ENCODE assay signal across 10 cellular contexts in the genomic region with DNA sequence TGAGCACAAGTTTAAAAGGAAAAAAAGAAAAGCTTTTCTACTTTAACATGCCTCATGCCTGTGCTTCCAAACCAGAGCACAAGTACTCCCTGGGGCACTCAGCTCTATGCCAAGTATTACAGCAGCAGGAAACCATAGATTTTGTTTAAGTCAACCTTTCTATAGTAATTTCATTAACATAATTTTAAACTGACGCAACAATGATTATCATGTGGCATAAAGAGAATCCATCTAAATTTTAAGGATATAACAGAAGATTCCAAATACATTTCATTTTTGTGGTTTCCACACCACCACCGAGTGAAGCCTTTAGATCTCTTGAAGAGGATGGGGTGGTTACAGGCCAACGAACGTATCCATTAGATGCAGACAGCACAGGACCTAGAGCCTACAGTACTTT.
A peak's percentile ranks its signal among the peaks of the same experiment; 100 is the strongest.
DNase-seq lines count a peak whose midpoint lies in the region; ATAC-seq and TF ChIP-seq lines count a peak whose summit lies in the region.
"Had no signal": no experiment of that assay in that cellular context is flagged by ENCODE, and none has a peak within 500 bp of the region (broad histone marks: within the 10 kb centered on the region; RNA-seq: fewer than 3 reads in every experiment).

No MANE protein-coding gene starts in this region.

- no peaks in the 10 kb centered on the region; the same call in 1 of the 2 replicates for H3K36me3 ChIP-seq in GM06990 (ENCODE audit: control insufficient read depth, insufficient read depth, low read length)
- H3K36me3 ChIP-seq: heart left ventricle had no signal

- H3K4me3 ChIP-seq in GM06990 (replicated peaks; ENCODE audit: low read depth, low read length) (peak overlapping the region; percentile 20), fibroblast of villous mesenchyme (ENCODE audit: low read depth, low read length) (no peak overlapping the region)
- H3K4me3 ChIP-seq: heart left ventricle had no signal

- DNase-seq in GM06990 (ENCODE audit: extremely low read depth, insufficient read length) (no peak), M059J (ENCODE audit: low read depth) (peak; percentile 35), fibroblast of villous mesenchyme (ENCODE audit: low read depth) (peak; percentile 49), activated gamma-delta T cell treated with Interleukin-2 at 50 U/mL for 16 hours (no peak)
- DNase-seq in stimulated activated CD4-positive, alpha-beta T cell treated with anti-CD3 and anti-CD28 coated beads, Interleukin-4, amount 100 ng/mL, for 24 hours = no peak
- DNase-seq: heart left ventricle, posterior cingulate gyrus had no signal

- H3K27me3 ChIP-seq in GM06990 (replicated peaks; ENCODE audit: control insufficient read depth, insufficient read depth, low read length) = no peaks in the 10 kb centered on the region
- H3K27me3 ChIP-seq: heart left ventricle had no signal

- TF ChIP-seq CTCF in GM06990 (IDR thresholded peaks at IDR 0.05; ENCODE audit: insufficient read depth, low read length, poor library complexity, severe bottlenecking) (no peak), fibroblast of villous mesenchyme (IDR thresholded peaks at IDR 0.05; ENCODE audit: insufficient read depth, low read depth, low read length) (no peak)

- ATAC-seq in GM21529 (IDR thresholded peaks at IDR 0.05; ENCODE audit: unreplicated experiment) (peak; percentile 17), HG02884 (IDR thresholded peaks at IDR 0.05; ENCODE audit: unreplicated experiment) (no peak), HG02610 (IDR thresholded peaks at IDR 0.05; ENCODE audit: unreplicated experiment) (no peak)

Comparison
In these comparisons a context has a peak if more than half of its experiments do, and no peak if none do; other contexts are left out.
1. DNase-seq: peak in M059J (single experiment) and fibroblast of villous mesenchyme (single experiment); none in GM06990 (single experiment), activated gamma-delta T cell treated with Interleukin-2 at 50 U/mL for 16 hours (single experiment) and stimulated activated CD4-positive, alpha-beta T cell treated with anti-CD3 and anti-CD28 coated beads, Interleukin-4, amount 100 ng/mL, for 24 hours (single experiment).